Comparison of ENCODE assay signal across 9 cellular contexts in genomic region chr11:66045177-66045639, GRCh38. TPM values are rescaled to one million over a fixed set of nuclear protein-coding genes. Genes with fewer than 3 reads are reported as not detected.
A peak's percentile ranks its signal among the peaks of the same experiment; 100 is the strongest.
DNase-seq lines count a peak whose midpoint lies in the region; ATAC-seq and TF ChIP-seq lines count a peak whose summit lies in the region.
"Had no signal": no experiment of that assay in that cellular context is flagged by ENCODE, and none has a peak within 500 bp of the region (broad histone marks: within the 10 kb centered on the region; RNA-seq: fewer than 3 reads in every experiment).

No MANE protein-coding gene starts in this region.

- ATAC-seq in HG02798 (IDR thresholded peaks at IDR 0.05; ENCODE audit: poor library complexity, unreplicated experiment) (peak; percentile 63), left lung (peak; percentile 91)

- peak overlapping the region; percentile 35 for H3K27ac Mint-ChIP-seq in activated CD4-positive, alpha-beta T cell treated with anti-CD3 and anti-CD28 coated beads, Interleukin-2, amount 10 ng/mL, durations not matched to agents 24 days and 14 days
- H3K27ac Mint-ChIP-seq in chondrocyte (ENCODE audit: unreplicated experiment), result no peak overlapping the region
- H3K27ac Mint-ChIP-seq: dendritic cell treated with granulocyte-macrophage colony-stimulating factor and Interleukin-4, amounts not matched to agents 40 ng/mL and 50 ng/mL, for 4 days had no signal

- H3K4me1 Mint-ChIP-seq in activated CD4-positive, alpha-beta T cell treated with anti-CD3 and anti-CD28 coated beads, Interleukin-2, amount 10 ng/mL, durations not matched to agents 24 days and 14 days, result peaks cover 14% of the 10 kb centered on the region
- H3K4me1 Mint-ChIP-seq in chondrocyte (ENCODE audit: low read depth), result peaks cover 21% of the 10 kb centered on the region

- H3K9me3 ChIP-seq in left lung, result no peaks in the 10 kb centered on the region

- H3K27ac ChIP-seq in left lung, result no peak overlapping the region

- peaks cover 8 to 26% of the 10 kb centered on the region in 2 donors for H3K27me3 ChIP-seq in left lung

- H3K36me3 ChIP-seq in left lung, result no peaks in the 10 kb centered on the region

- DNase-seq in DMS53 treated with DMSO at 0.1 percent for 48 hours (lab: John Stamatoyannopoulos, UW; ENCODE audit: unreplicated experiment) (peak; percentile 64), NCI-H69 (lab: John Stamatoyannopoulos, UW) (peak; percentile 90), chondrocyte (ENCODE audit: low spot score) (no peak), left lung (peak; percentile 72 to 93), cerebellar nuclear complex (lab: John Stamatoyannopoulos, UW) (no peak)
- peak; percentile 96 for DNase-seq in activated CD4-positive, alpha-beta T cell treated with anti-CD3 and anti-CD28 coated beads, Interleukin-2, amount 10 ng/mL, durations not matched to agents 24 days and 14 days
- peak; percentile 88 for DNase-seq in stimulated activated CD4-positive, alpha-beta T cell treated with anti-CD3 and anti-CD28 coated beads, Interleukin-4, amount 100 ng/mL, for 24 hours

- intact Hi-C loops in activated CD4-positive, alpha-beta T cell treated with anti-CD3 and anti-CD28 coated beads, Interleukin-2, amount 10 ng/mL, durations not matched to agents 24 days and 14 days (cut with micrococcal nuclease), result no loop called here
- intact Hi-C loops in left lung (cut with DNase I), result no loop called here

- peak; percentile 97 for TF ChIP-seq CTCF in chondrocyte (IDR thresholded peaks at IDR 0.05)
- TF ChIP-seq CTCF in left lung (IDR thresholded peaks at IDR 0.05), result peak; percentile 88 to 96

- H3K4me3 Mint-ChIP-seq in activated CD4-positive, alpha-beta T cell treated with anti-CD3 and anti-CD28 coated beads, Interleukin-2, amount 10 ng/mL, durations not matched to agents 24 days and 14 days, result peak overlapping the region; percentile 27
- no peak overlapping the region for H3K4me3 Mint-ChIP-seq in chondrocyte (ENCODE audit: unreplicated experiment)
- H3K4me3 Mint-ChIP-seq: dendritic cell treated with granulocyte-macrophage colony-stimulating factor and Interleukin-4, amounts not matched to agents 40 ng/mL and 50 ng/mL, for 4 days had no signal

- no peak overlapping the region for H3K4me3 ChIP-seq in left lung

- no peaks in the 10 kb centered on the region for H3K36me3 Mint-ChIP-seq in activated CD4-positive, alpha-beta T cell treated with anti-CD3 and anti-CD28 coated beads, Interleukin-2, amount 10 ng/mL, durations not matched to agents 24 days and 14 days (ENCODE audit: low read depth)
- no peaks in the 10 kb centered on the region for H3K36me3 Mint-ChIP-seq in chondrocyte (ENCODE audit: low read depth)

- H3K27me3 Mint-ChIP-seq in activated CD4-positive, alpha-beta T cell treated with anti-CD3 and anti-CD28 coated beads, Interleukin-2, amount 10 ng/mL, durations not matched to agents 24 days and 14 days, result peaks cover 11% of the 10 kb centered on the region
- H3K27me3 Mint-ChIP-seq in chondrocyte (ENCODE audit: low read depth), result no peaks in the 10 kb centered on the region

- H3K9me3 Mint-ChIP-seq in activated CD4-positive, alpha-beta T cell treated with anti-CD3 and anti-CD28 coated beads, Interleukin-2, amount 10 ng/mL, durations not matched to agents 24 days and 14 days, result no peaks in the 10 kb centered on the region
- no peaks in the 10 kb centered on the region for H3K9me3 Mint-ChIP-seq in chondrocyte (ENCODE audit: low read depth)
- H3K9me3 Mint-ChIP-seq: dendritic cell treated with granulocyte-macrophage colony-stimulating factor and Interleukin-4, amounts not matched to agents 40 ng/mL and 50 ng/mL, for 4 days had no signal

- peaks cover 0 to 4% of the 10 kb centered on the region in 2 donors for H3K4me1 ChIP-seq in left lung

RNA-seq across cellular contexts. Expression of gene GAL3ST3, which starts 3.8 kb away (rescaled TPM):
- not detected in 2 replicates for total RNA-seq in activated CD4-positive, alpha-beta T cell treated with anti-CD3 and anti-CD28 coated beads, Interleukin-2, amount 10 ng/mL, durations not matched to agents 24 days and 14 days
- total RNA-seq in chondrocyte (1.1 to 2.0 TPM (median 1.8 TPM) in 3 replicates), left lung (not detected)

RNA-seq across cellular contexts. Expression of gene SF3B2, which starts 7.0 kb away (rescaled TPM):
- 283 and 284 TPM in 2 replicates for total RNA-seq in activated CD4-positive, alpha-beta T cell treated with anti-CD3 and anti-CD28 coated beads, Interleukin-2, amount 10 ng/mL, durations not matched to agents 24 days and 14 days
- total RNA-seq in chondrocyte (142 to 169 TPM (median 143 TPM) in 3 replicates), left lung (100 to 1,000 TPM; 122 to 160 TPM)

RNA-seq across cellular contexts. Expression of gene CATSPER1, which starts 18.9 kb away (rescaled TPM):
- 0.28 and 0.30 TPM in 2 replicates for total RNA-seq in activated CD4-positive, alpha-beta T cell treated with anti-CD3 and anti-CD28 coated beads, Interleukin-2, amount 10 ng/mL, durations not matched to agents 24 days and 14 days
- total RNA-seq in chondrocyte (0.44 TPM in 1 of 3 replicates, not detected in the others), left lung (1 to 10 TPM; 1.2 to 2.6 TPM)

RNA-seq across cellular contexts. Expression of gene PACS1, which starts 24.9 kb away (rescaled TPM):
- total RNA-seq in activated CD4-positive, alpha-beta T cell treated with anti-CD3 and anti-CD28 coated beads, Interleukin-2, amount 10 ng/mL, durations not matched to agents 24 days and 14 days, result 90.9 and 96.7 TPM in 2 replicates
- total RNA-seq in chondrocyte, result 74.4 to 90.7 TPM (median 85.7 TPM) in 3 replicates
- total RNA-seq in left lung, result 10 to 100 TPM; 53.7 to 54.7 TPM

RNA-seq across cellular contexts. Expression of gene CST6, which starts 33.4 kb away (rescaled TPM):
- 0.45 and 1.5 TPM in 2 replicates for total RNA-seq in activated CD4-positive, alpha-beta T cell treated with anti-CD3 and anti-CD28 coated beads, Interleukin-2, amount 10 ng/mL, durations not matched to agents 24 days and 14 days
- total RNA-seq in chondrocyte (not detected in 3 replicates), left lung (10 to 100 TPM; 20.3 to 46.5 TPM)

Comparison
In these comparisons a context has a peak if more than half of its experiments do, and no peak if none do; other contexts are left out.
1. DNase-seq: peak in DMS53 treated with DMSO at 0.1 percent for 48 hours (single experiment), NCI-H69 (single experiment), activated CD4-positive, alpha-beta T cell treated with anti-CD3 and anti-CD28 coated beads, Interleukin-2, amount 10 ng/mL, durations not matched to agents 24 days and 14 days (single experiment), left lung (2 of 2) and stimulated activated CD4-positive, alpha-beta T cell treated with anti-CD3 and anti-CD28 coated beads, Interleukin-4, amount 100 ng/mL, for 24 hours (single experiment); none in chondrocyte (single experiment) and cerebellar nuclear complex (0 of 2).